1 cellular context compared by ENCODE assay signal in the genomic region with DNA sequence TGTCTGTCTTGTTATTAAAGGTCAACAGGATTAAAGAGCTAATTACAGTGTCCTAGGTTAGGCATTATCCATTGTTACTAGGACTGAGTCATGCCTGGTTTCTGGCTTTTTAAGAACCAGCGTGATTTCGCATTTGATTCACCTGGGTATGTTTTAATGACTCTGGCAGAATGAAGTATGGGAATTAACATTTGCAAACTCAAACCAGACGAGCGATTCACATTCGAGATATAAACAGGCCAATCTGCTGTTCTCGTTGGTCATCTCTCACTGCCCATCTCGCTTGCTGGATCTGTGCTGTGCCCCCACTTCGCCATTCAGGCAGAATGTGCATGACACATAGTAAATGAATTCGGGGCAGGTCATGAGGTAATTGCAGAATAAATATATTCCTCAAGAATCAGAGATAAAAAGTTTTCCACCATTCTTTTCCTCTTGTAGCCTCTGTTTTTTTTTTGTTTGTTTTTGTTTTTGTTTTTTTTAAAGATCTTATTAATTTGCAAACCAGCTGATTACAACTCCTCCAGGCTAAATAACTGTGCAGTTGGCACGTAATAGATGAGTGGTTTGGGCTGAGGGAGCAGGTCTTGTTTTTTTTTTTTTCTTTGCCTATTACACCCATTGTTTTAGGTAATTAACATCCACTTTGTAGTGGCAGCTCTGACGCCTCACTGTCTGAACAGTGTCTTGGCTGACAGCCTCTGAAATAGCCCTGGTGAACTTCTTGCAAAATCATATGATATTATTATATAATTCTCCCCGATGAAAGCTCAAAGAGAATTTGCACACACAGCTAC.
A peak's percentile ranks its signal among the peaks of the same experiment; 100 is the strongest.
TF ChIP-seq lines count a peak whose summit lies in the region.

No MANE protein-coding gene starts in this region.

TF ChIP-seq in HEK293, 187 proteins besides CTCF, POLR2A, EP300 and RAD21 (continued from another document and continues in another):
- TF ChIP-seq ZNF677 (tag by site-specific recombination; IDR thresholded peaks at IDR 0.05) (no peak), ZNF366 (tag by site-specific recombination; conservative IDR thresholded peaks at IDR 0.05) (peak; percentile 61), ZNF747 (tag by site-specific recombination; IDR thresholded peaks at IDR 0.05) (no peak), BCL11A (tag by site-specific recombination; IDR thresholded peaks at IDR 0.05; ENCODE audit: low read depth) (peak; percentile 47), ZNF140 (tag by site-specific recombination; IDR thresholded peaks at IDR 0.05) (no peak), ZNF610 (tag by site-specific recombination; IDR thresholded peaks at IDR 0.05; ENCODE audit: borderline replicate concordance) (no peak), MEIS1 (CRISPR knock-in tag; IDR thresholded peaks at IDR 0.05; ENCODE audit: borderline replicate concordance) (no peak), ZBTB17 (tag by site-specific recombination; IDR thresholded peaks at IDR 0.05) (peak; percentile 31; the same call in 1 of the 2 replicates), ZNF843 (tag by site-specific recombination; IDR thresholded peaks at IDR 0.05) (no peak), ZNF544 (tag by site-specific recombination; IDR thresholded peaks at IDR 0.05) (no peak), ZFHX2 (tag by site-specific recombination; conservative IDR thresholded peaks at IDR 0.05) (no peak), ZNF76 (tag by site-specific recombination; IDR thresholded peaks at IDR 0.05; ENCODE audit: borderline replicate concordance, low read depth) (no peak), ZSCAN23 (tag by site-specific recombination; IDR thresholded peaks at IDR 0.05) (no peak), ZBTB48 (tag by site-specific recombination; IDR thresholded peaks at IDR 0.05) (no peak), HOXC10 (CRISPR knock-in tag; IDR thresholded peaks at IDR 0.05) (no peak), ZNF248 (tag by site-specific recombination; IDR thresholded peaks at IDR 0.05) (no peak), IKZF3 (tag by site-specific recombination; IDR thresholded peaks at IDR 0.05) (no peak), ZNF571 (tag by site-specific recombination; IDR thresholded peaks at IDR 0.05) (no peak), GLIS1 (tag by site-specific recombination; IDR thresholded peaks at IDR 0.05) (no peak), ZNF768 (tag by site-specific recombination; IDR thresholded peaks at IDR 0.05) (no peak), GLI4 (tag by site-specific recombination; IDR thresholded peaks at IDR 0.05) (no peak), ZNF335 (tag by site-specific recombination; conservative IDR thresholded peaks at IDR 0.05) (peak; percentile 50; the same call in 1 of the 2 replicates), ZNF596 (tag by site-specific recombination; IDR thresholded peaks at IDR 0.05) (no peak), ZNF670 (tag by site-specific recombination; IDR thresholded peaks at IDR 0.05; ENCODE audit: low read depth) (no peak), ZNF184 (tag by site-specific recombination; IDR thresholded peaks at IDR 0.05) (no peak), ZNF558 (tag by site-specific recombination; IDR thresholded peaks at IDR 0.05) (0 out of 2 replicates have a peak, but pooled peaks have one; percentile 39), ZNF274 (IDR thresholded peaks at IDR 0.05; ENCODE audit: low read length) (no peak), ZNF274 (tag by site-specific recombination; IDR thresholded peaks at IDR 0.05; ENCODE audit: borderline replicate concordance) (no peak), ZBTB1 (tag by site-specific recombination; IDR thresholded peaks at IDR 0.05) (no peak), SP3 (tag by site-specific recombination; IDR thresholded peaks at IDR 0.05) (no peak), ZNF121 (tag by site-specific recombination; IDR thresholded peaks at IDR 0.05) (no peak), ZNF433 (tag by site-specific recombination; IDR thresholded peaks at IDR 0.05; ENCODE audit: low read depth) (no peak), ZBTB20 (tag by site-specific recombination; IDR thresholded peaks at IDR 0.05) (peak; percentile 20; the same call in 1 of the 2 replicates), ZNF10 (tag by site-specific recombination; IDR thresholded peaks at IDR 0.05) (no peak), ZBTB7A (tag by site-specific recombination; IDR thresholded peaks at IDR 0.05; ENCODE audit: low read depth) (no peak), HOXD13 (CRISPR knock-in tag; IDR thresholded peaks at IDR 0.05; ENCODE audit: borderline replicate concordance) (no peak), ZFP37 (tag by site-specific recombination; IDR thresholded peaks at IDR 0.05) (no peak), ZNF175 (tag by site-specific recombination; IDR thresholded peaks at IDR 0.05) (no peak), SETDB1 (IDR thresholded peaks at IDR 0.05; ENCODE audit: insufficient read length, low read length) (no peak), ZNF426 (tag by site-specific recombination; IDR thresholded peaks at IDR 0.05) (no peak), ZNF830 (tag by site-specific recombination; IDR thresholded peaks at IDR 0.05; ENCODE audit: low read depth) (no peak), BCL11B (tag by site-specific recombination; IDR thresholded peaks at IDR 0.05; ENCODE audit: low read depth) (no peak), HOXA7 (CRISPR knock-in tag; IDR thresholded peaks at IDR 0.05; ENCODE audit: borderline replicate concordance) (no peak), ZFP41 (tag by site-specific recombination; IDR thresholded peaks at IDR 0.05; ENCODE audit: borderline replicate concordance) (no peak), ZNF664 (tag by site-specific recombination; IDR thresholded peaks at IDR 0.05) (no peak), ZNF555 (tag by site-specific recombination; conservative IDR thresholded peaks at IDR 0.05) (no peak), ZNF510 (tag by site-specific recombination; IDR thresholded peaks at IDR 0.05; ENCODE audit: insufficient replicate concordance) (no peak), PRDM1 (tag by site-specific recombination; IDR thresholded peaks at IDR 0.05) (no peak), ZNF221 (tag by site-specific recombination; IDR thresholded peaks at IDR 0.05; ENCODE audit: borderline replicate concordance) (no peak), ZNF521 (tag by site-specific recombination; IDR thresholded peaks at IDR 0.05) (no peak)
- TF ChIP-seq, protein P1, sequence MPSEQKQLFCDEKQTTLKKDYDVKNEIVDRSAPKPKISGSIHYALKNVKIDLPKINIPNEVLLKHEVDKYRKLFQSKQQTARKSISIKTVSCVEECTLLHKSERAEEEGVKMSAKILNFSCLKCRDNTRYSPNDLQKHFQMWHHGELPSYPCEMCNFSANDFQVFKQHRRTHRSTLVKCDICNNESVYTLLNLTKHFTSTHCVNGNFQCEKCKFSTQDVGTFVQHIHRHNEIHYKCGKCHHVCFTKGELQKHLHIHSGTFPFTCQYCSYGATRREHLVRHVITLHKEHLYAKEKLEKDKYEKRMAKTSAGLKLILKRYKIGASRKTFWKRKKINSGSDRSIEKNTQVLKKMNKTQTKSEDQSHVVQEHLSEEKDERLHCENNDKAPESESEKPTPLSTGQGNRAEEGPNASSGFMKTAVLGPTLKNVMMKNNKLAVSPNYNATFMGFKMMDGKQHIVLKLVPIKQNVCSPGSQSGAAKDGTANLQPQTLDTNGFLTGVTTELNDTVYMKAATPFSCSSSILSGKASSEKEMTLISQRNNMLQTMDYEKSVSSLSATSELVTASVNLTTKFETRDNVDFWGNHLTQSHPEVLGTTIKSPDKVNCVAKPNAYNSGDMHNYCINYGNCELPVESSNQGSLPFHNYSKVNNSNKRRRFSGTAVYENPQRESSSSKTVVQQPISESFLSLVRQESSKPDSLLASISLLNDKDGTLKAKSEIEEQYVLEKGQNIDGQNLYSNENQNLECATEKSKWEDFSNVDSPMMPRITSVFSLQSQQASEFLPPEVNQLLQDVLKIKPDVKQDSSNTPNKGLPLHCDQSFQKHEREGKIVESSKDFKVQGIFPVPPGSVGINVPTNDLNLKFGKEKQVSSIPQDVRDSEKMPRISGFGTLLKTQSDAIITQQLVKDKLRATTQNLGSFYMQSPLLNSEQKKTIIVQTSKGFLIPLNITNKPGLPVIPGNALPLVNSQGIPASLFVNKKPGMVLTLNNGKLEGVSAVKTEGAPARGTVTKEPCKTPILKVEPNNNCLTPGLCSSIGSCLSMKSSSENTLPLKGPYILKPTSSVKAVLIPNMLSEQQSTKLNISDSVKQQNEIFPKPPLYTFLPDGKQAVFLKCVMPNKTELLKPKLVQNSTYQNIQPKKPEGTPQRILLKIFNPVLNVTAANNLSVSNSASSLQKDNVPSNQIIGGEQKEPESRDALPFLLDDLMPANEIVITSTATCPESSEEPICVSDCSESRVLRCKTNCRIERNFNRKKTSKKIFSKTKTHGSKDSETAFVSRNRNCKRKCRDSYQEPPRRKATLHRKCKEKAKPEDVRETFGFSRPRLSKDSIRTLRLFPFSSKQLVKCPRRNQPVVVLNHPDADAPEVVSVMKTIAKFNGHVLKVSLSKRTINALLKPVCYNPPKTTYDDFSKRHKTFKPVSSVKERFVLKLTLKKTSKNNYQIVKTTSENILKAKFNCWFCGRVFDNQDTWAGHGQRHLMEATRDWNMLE (tag by site-specific recombination; conservative IDR thresholded peaks at IDR 0.05; ENCODE audit: low read depth): 0 out of 2 replicates have a peak, but pooled peaks have one; percentile 7
- TF ChIP-seq, protein P2, sequence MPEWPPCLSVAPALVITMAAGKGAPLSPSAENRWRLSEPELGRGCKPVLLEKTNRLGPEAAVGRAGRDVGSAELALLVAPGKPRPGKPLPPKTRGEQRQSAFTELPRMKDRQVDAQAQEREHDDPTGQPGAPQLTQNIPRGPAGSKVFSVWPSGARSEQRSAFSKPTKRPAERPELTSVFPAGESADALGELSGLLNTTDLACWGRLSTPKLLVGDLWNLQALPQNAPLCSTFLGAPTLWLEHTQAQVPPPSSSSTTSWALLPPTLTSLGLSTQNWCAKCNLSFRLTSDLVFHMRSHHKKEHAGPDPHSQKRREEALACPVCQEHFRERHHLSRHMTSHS (tag by site-specific recombination; IDR thresholded peaks at IDR 0.05): no peak
- TF ChIP-seq, protein P3, sequence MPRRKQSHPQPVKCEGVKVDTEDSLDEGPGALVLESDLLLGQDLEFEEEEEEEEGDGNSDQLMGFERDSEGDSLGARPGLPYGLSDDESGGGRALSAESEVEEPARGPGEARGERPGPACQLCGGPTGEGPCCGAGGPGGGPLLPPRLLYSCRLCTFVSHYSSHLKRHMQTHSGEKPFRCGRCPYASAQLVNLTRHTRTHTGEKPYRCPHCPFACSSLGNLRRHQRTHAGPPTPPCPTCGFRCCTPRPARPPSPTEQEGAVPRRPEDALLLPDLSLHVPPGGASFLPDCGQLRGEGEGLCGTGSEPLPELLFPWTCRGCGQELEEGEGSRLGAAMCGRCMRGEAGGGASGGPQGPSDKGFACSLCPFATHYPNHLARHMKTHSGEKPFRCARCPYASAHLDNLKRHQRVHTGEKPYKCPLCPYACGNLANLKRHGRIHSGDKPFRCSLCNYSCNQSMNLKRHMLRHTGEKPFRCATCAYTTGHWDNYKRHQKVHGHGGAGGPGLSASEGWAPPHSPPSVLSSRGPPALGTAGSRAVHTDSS (tag by site-specific recombination; IDR thresholded peaks at IDR 0.05): no peak
- TF ChIP-seq, protein P4, sequence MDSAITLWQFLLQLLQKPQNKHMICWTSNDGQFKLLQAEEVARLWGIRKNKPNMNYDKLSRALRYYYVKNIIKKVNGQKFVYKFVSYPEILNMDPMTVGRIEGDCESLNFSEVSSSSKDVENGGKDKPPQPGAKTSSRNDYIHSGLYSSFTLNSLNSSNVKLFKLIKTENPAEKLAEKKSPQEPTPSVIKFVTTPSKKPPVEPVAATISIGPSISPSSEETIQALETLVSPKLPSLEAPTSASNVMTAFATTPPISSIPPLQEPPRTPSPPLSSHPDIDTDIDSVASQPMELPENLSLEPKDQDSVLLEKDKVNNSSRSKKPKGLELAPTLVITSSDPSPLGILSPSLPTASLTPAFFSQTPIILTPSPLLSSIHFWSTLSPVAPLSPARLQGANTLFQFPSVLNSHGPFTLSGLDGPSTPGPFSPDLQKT (IDR thresholded peaks at IDR 0.05; ENCODE audit: borderline replicate concordance, low read depth, low read length): no peak
- TF ChIP-seq, protein P5, sequence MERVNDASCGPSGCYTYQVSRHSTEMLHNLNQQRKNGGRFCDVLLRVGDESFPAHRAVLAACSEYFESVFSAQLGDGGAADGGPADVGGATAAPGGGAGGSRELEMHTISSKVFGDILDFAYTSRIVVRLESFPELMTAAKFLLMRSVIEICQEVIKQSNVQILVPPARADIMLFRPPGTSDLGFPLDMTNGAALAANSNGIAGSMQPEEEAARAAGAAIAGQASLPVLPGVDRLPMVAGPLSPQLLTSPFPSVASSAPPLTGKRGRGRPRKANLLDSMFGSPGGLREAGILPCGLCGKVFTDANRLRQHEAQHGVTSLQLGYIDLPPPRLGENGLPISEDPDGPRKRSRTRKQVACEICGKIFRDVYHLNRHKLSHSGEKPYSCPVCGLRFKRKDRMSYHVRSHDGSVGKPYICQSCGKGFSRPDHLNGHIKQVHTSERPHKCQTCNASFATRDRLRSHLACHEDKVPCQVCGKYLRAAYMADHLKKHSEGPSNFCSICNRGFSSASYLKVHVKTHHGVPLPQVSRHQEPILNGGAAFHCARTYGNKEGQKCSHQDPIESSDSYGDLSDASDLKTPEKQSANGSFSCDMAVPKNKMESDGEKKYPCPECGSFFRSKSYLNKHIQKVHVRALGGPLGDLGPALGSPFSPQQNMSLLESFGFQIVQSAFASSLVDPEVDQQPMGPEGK (tag by site-specific recombination; IDR thresholded peaks at IDR 0.05): peak; percentile 43
- TF ChIP-seq, protein P6, sequence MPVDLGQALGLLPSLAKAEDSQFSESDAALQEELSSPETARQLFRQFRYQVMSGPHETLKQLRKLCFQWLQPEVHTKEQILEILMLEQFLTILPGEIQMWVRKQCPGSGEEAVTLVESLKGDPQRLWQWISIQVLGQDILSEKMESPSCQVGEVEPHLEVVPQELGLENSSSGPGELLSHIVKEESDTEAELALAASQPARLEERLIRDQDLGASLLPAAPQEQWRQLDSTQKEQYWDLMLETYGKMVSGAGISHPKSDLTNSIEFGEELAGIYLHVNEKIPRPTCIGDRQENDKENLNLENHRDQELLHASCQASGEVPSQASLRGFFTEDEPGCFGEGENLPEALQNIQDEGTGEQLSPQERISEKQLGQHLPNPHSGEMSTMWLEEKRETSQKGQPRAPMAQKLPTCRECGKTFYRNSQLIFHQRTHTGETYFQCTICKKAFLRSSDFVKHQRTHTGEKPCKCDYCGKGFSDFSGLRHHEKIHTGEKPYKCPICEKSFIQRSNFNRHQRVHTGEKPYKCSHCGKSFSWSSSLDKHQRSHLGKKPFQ (tag by site-specific recombination; IDR thresholded peaks at IDR 0.05): no peak
- TF ChIP-seq, protein P7, sequence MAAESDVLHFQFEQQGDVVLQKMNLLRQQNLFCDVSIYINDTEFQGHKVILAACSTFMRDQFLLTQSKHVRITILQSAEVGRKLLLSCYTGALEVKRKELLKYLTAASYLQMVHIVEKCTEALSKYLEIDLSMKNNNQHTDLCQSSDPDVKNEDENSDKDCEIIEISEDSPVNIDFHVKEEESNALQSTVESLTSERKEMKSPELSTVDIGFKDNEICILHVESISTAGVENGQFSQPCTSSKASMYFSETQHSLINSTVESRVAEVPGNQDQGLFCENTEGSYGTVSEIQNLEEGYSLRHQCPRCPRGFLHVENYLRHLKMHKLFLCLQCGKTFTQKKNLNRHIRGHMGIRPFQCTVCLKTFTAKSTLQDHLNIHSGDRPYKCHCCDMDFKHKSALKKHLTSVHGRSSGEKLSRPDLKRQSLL (tag by site-specific recombination; IDR thresholded peaks at IDR 0.05): no peak
